ENCODE assay signal across 30 cellular contexts in the genomic region with DNA sequence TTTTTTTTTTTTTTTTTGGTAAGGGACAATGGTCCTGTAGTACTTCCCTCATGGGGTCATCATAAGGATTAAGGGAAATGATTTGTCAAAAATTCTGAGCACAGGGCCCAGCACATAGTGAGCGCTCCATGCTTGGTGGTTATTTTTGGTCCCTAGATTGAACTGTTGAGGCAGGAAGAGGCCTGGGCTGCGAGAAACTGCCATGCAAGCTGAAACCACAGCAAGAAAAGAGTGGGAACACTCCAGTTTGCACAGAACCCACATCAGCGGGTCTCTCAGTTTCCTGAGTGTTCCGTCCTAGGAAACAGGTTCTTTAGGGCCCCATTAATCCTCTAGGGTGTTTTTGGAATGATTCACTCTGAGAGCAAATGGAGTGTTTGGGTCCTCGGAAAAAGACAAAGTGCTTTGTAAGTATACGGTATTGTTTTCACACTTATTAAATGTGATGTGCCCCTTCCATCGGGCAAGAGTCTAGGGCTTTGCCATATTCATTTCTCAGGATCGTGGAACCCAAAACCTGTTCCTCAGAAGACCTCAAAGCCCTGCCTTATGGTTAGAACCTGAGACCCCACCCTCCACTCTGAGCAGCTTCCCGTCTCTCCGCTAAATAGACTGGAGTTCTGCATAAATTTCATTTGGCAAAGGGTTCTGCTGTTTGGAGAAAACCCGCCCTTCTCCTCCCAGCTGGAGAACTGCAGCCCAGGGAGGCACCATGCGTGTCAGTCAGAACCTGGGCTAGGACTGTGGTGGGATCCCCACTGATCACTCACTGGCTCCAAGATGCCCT.
"Had no signal": no experiment of that assay in that cellular context is flagged by ENCODE, and none has a peak within 500 bp of the region (broad histone marks: within the 10 kb centered on the region; RNA-seq: fewer than 3 reads in every experiment).

No MANE protein-coding gene starts in this region.

- H3K27ac ChIP-seq: coronary artery, dorsolateral prefrontal cortex, gastrocnemius medialis, hepatocyte, left ventricle myocardium inferior, pancreas, psoas muscle, sigmoid colon, stomach had no signal

- H3K36me3 ChIP-seq: gastrocnemius medialis, left ventricle myocardium inferior, pancreas, sigmoid colon, stomach, tibial artery had no signal

- H3K4me1 ChIP-seq: sigmoid colon had no signal

- H3K36me3 Mint-ChIP-seq: activated naive CD4-positive, alpha-beta T cell treated with anti-CD3 and anti-CD28 coated beads, Interleukin-2, amount 50 U/mL, for 72 hours; naive B cell; stimulated activated naive B cell treated with anti-CD40 and anti-IgM and Interleukin-4, amounts not matched to agents 10 μg/mL and 1 μg/mL and 100 μg/mL, for 72 hours had no signal

- H3K9me3 ChIP-seq: gastrocnemius medialis, left ventricle myocardium inferior, pancreas, psoas muscle, sigmoid colon, stomach, tibial artery had no signal

- H3K27me3 ChIP-seq: dorsolateral prefrontal cortex, gastrocnemius medialis, hepatocyte, pancreas, sigmoid colon, stomach, tibial artery had no signal

- H3K4me2 ChIP-seq: hepatocyte had no signal

- H3K4me3 ChIP-seq: coronary artery, dorsolateral prefrontal cortex, gastrocnemius medialis, hepatocyte, left ventricle myocardium inferior, lung, pancreas, psoas muscle, sigmoid colon, stomach, tibial artery had no signal

- H3K27me3 Mint-ChIP-seq: activated CD4-positive, alpha-beta T cell treated with anti-CD3 and anti-CD28 coated beads, Interleukin-2, amount 10 ng/mL, durations not matched to agents 7 days and 5 days; brain had no signal

- ATAC-seq: activated naive CD4-positive, alpha-beta T cell treated with anti-CD3 and anti-CD28 coated beads, Interleukin-2, amount 50 U/mL, for 72 hours; effector memory CD8-positive, alpha-beta T cell; gastrocnemius medialis; pancreas; psoas muscle; stimulated activated naive B cell treated with anti-CD40 and anti-IgM and Interleukin-4, amounts not matched to agents 10 μg/mL and 1 μg/mL and 100 μg/mL, for 72 hours; T-helper 17 cell; WTC11 had no signal

- DNase-seq: activated CD4-positive, alpha-beta memory T cell treated with anti-CD3 and anti-CD28 coated beads, Interleukin-2, amount 10 ng/mL, durations not matched to agents 7 days and 5 days; activated CD4-positive, alpha-beta T cell treated with anti-CD3 and anti-CD28 coated beads for 1 hour; activated CD4-positive, alpha-beta T cell treated with anti-CD3 and anti-CD28 coated beads, Interleukin-2, amount 10 ng/mL, durations not matched to agents 7 days and 5 days; activated naive CD4-positive, alpha-beta T cell; activated T-cell treated with anti-CD3 and anti-CD28 coated beads, Interleukin-2, amount 50 U/mL, for 48 hours; anterior cingulate cortex; dorsolateral prefrontal cortex; effector memory CD8-positive, alpha-beta T cell; erythroblast; gastrocnemius medialis; islet precursor cell; left ventricle myocardium inferior; naive B cell; pancreas; psoas muscle; sigmoid colon; small intestine; stimulated activated CD4-positive, alpha-beta T cell treated with anti-CD3 and anti-CD28 coated beads, Interleukin-15, amount 100 ng/mL, for 24 hours; stimulated activated CD4-positive, alpha-beta T cell treated with anti-CD3 and anti-CD28 coated beads, Interleukin-2, amount 100 ng/mL, for 24 hours; stimulated activated naive B cell treated with anti-CD40 and anti-IgM and Interleukin-4, amounts not matched to agents 10 μg/mL and 1 μg/mL and 100 μg/mL, for 72 hours; stomach; T-helper 17 cell; T1000; tibial artery had no signal

- H3K4me1 Mint-ChIP-seq: activated CD4-positive, alpha-beta memory T cell treated with anti-CD3 and anti-CD28 coated beads, Interleukin-2, amount 10 ng/mL, durations not matched to agents 7 days and 5 days; activated CD4-positive, alpha-beta T cell treated with anti-CD3 and anti-CD28 coated beads, Interleukin-2, amount 10 ng/mL, durations not matched to agents 7 days and 5 days; naive B cell; stimulated activated naive B cell treated with anti-CD40 and anti-IgM and Interleukin-4, amounts not matched to agents 10 μg/mL and 1 μg/mL and 100 μg/mL, for 72 hours had no signal

- H3K27ac Mint-ChIP-seq: activated CD4-positive, alpha-beta memory T cell treated with anti-CD3 and anti-CD28 coated beads, Interleukin-2, amount 10 ng/mL, durations not matched to agents 7 days and 5 days; activated CD4-positive, alpha-beta T cell treated with anti-CD3 and anti-CD28 coated beads, Interleukin-2, amount 10 ng/mL, durations not matched to agents 7 days and 5 days; activated naive CD4-positive, alpha-beta T cell treated with anti-CD3 and anti-CD28 coated beads, Interleukin-2, amount 50 U/mL, for 72 hours; brain; effector memory CD8-positive, alpha-beta T cell; naive B cell; stimulated activated naive B cell treated with anti-CD40 and anti-IgM and Interleukin-4, amounts not matched to agents 10 μg/mL and 1 μg/mL and 100 μg/mL, for 72 hours; T-helper 17 cell; WTC11 had no signal

- H3K4me3 Mint-ChIP-seq: activated CD4-positive, alpha-beta memory T cell treated with anti-CD3 and anti-CD28 coated beads, Interleukin-2, amount 10 ng/mL, durations not matched to agents 7 days and 5 days; activated CD4-positive, alpha-beta T cell treated with anti-CD3 and anti-CD28 coated beads, Interleukin-2, amount 10 ng/mL, durations not matched to agents 7 days and 5 days; brain; effector memory CD8-positive, alpha-beta T cell; stimulated activated naive B cell treated with anti-CD40 and anti-IgM and Interleukin-4, amounts not matched to agents 10 μg/mL and 1 μg/mL and 100 μg/mL, for 72 hours; T-helper 17 cell; WTC11 had no signal

- H3K9me3 Mint-ChIP-seq: activated CD4-positive, alpha-beta memory T cell treated with anti-CD3 and anti-CD28 coated beads, Interleukin-2, amount 10 ng/mL, durations not matched to agents 7 days and 5 days; activated naive CD4-positive, alpha-beta T cell treated with anti-CD3 and anti-CD28 coated beads, Interleukin-2, amount 50 U/mL, for 72 hours; effector memory CD8-positive, alpha-beta T cell had no signal
